In genomic region chr7:131544449-131545425, GRCh38 we compare ENCODE assay signal across 8 cellular contexts. TPM values are rescaled to one million over a fixed set of nuclear protein-coding genes. Genes with fewer than 3 reads are reported as not detected.
DNase-seq lines count a peak whose midpoint lies in the region; ATAC-seq, FAIRE-seq and TF ChIP-seq lines count a peak whose summit lies in the region.

No MANE protein-coding gene starts in this region.

- no peak overlapping the region for H3K27ac Mint-ChIP-seq in T-cell

- CTCF ChIA-PET in T-cell (lab: Charles Lee) = no interaction called here

- TF ChIP-seq POLR2A in H54 (IDR thresholded peaks at IDR 0.05; ENCODE audit: low read depth, low read length) = no peak

- peak; percentile 38 for TF ChIP-seq CTCF in AG09309 (IDR thresholded peaks at IDR 0.05; ENCODE audit: control insufficient read depth, insufficient read depth, low read depth, low read length, missing control alignments)

- POLR2A ChIA-PET in T-cell (lab: Charles Lee) = interaction anchor here in 1 of 2 donors (0.8 kb wide), 1 partner anchor 38 kb away, joined by 3 read pairs; no protein-coding TSS in a partner anchor

- no peak overlapping the region for H3K4me3 Mint-ChIP-seq in T-cell

- peaks cover 0 to 10% (median 4%) of the 10 kb centered on the region in 3 donors for H3K4me1 Mint-ChIP-seq in T-cell

- ATAC-seq in GM18868 (IDR thresholded peaks at IDR 0.05; ENCODE audit: unreplicated experiment) (no peak), T-cell (replicated peaks in 1 of 4) (no peak)

- DNase-seq in AG09309 (ENCODE audit: low read depth) = no peak
- peak; percentile 42 for DNase-seq in HCEC 1CT
- DNase-seq in SW480 (ENCODE audit: low spot score) = peak; percentile 37
- DNase-seq in islet precursor cell = peak; percentile 93
- DNase-seq in T-cell = no peak
- no peak for DNase-seq in H54 (ENCODE audit: insufficient read length, low spot score)
- no peak for DNase-seq in stimulated activated CD4-positive, alpha-beta T cell treated with anti-CD3 and anti-CD28 coated beads, Interleukin-2, amount 100 ng/mL, for 48 hours

- H3K27me3 Mint-ChIP-seq in T-cell = peaks cover 2 to 11% of the 10 kb centered on the region in 2 donors

- H3K9me3 Mint-ChIP-seq in T-cell = no peaks in the 10 kb centered on the region

- FAIRE-seq in H54 (lab: Jason Lieb, UNC) = no peak

- H3K36me3 Mint-ChIP-seq in T-cell = no peaks in the 10 kb centered on the region

- no peak overlapping the region for H3K4me3 ChIP-seq in AG09309 (ENCODE audit: control insufficient read depth, low read depth, low read length)

RNA-seq across cellular contexts. Expression of gene PODXL, which starts 11.7 kb away (rescaled TPM):
- total RNA-seq in T-cell = 1 to 10 TPM in 3 of 5 donors, under 1 TPM in 2; 0.63 to 2.6 (median 1.5) TPM

Comparison
In these comparisons a context has a peak if more than half of its experiments do, and no peak if none do; other contexts are left out.
1. DNase-seq: peak in HCEC 1CT (single experiment), SW480 (single experiment) and islet precursor cell (single experiment); none in AG09309 (single experiment), T-cell (0 of 34), H54 (single experiment) and stimulated activated CD4-positive, alpha-beta T cell treated with anti-CD3 and anti-CD28 coated beads, Interleukin-2, amount 100 ng/mL, for 48 hours (0 of 2).